Comparison of ENCODE assay signal across 11 cellular contexts in genomic region chr12:100329800-100330199, GRCh38. TPM values are rescaled to one million over a fixed set of nuclear protein-coding genes. Genes with fewer than 3 reads are reported as not detected.
DNase-seq lines count a peak whose midpoint lies in the region; ATAC-seq and TF ChIP-seq lines count a peak whose summit lies in the region.
"Had no signal": no experiment of that assay in that cellular context is flagged by ENCODE, and none has a peak within 500 bp of the region (broad histone marks: within the 10 kb centered on the region; RNA-seq: fewer than 3 reads in every experiment).

No MANE protein-coding gene starts in this region.

- H3K9me3 Mint-ChIP-seq in activated naive CD4-positive, alpha-beta T cell treated with anti-CD3 and anti-CD28 coated beads, Interleukin-2, amount 50 U/mL, for 72 hours, result no peaks in the 10 kb centered on the region
- no peaks in the 10 kb centered on the region for H3K9me3 Mint-ChIP-seq in stimulated activated naive CD8-positive, alpha-beta T cell treated with anti-CD3 and anti-CD28 coated beads, Interleukin-15, amount 100 ng/mL, for 72 hours
- H3K9me3 Mint-ChIP-seq: type B pancreatic cell had no signal

- H3K27me3 Mint-ChIP-seq in stimulated activated naive CD8-positive, alpha-beta T cell treated with anti-CD3 and anti-CD28 coated beads, Interleukin-15, amount 100 ng/mL, for 72 hours, result no peaks in the 10 kb centered on the region
- H3K27me3 Mint-ChIP-seq: type B pancreatic cell had no signal

- H3K36me3 ChIP-seq in gastrocnemius medialis (peaks cover 0 to 12% of the 10 kb centered on the region in 2 donors), brain microvascular endothelial cell (replicated peaks) (peaks cover 19% of the 10 kb centered on the region)

- H3K36me3 Mint-ChIP-seq in activated naive CD4-positive, alpha-beta T cell treated with anti-CD3 and anti-CD28 coated beads, Interleukin-2, amount 50 U/mL, for 72 hours, result peaks cover 12 to 15% of the 10 kb centered on the region in 2 donors

- H3K27me3 ChIP-seq in gastrocnemius medialis (no peaks in the 10 kb centered on the region), brain microvascular endothelial cell (replicated peaks) (no peaks in the 10 kb centered on the region)

- H3K9me3 ChIP-seq in gastrocnemius medialis, result no peaks in the 10 kb centered on the region

- H3K27ac Mint-ChIP-seq in activated naive CD4-positive, alpha-beta T cell treated with anti-CD3 and anti-CD28 coated beads, Interleukin-2, amount 50 U/mL, for 72 hours, result peak overlapping the region in 1 of 2 donors; percentile 4
- H3K27ac Mint-ChIP-seq in stimulated activated naive CD8-positive, alpha-beta T cell treated with anti-CD3 and anti-CD28 coated beads, Interleukin-15, amount 100 ng/mL, for 72 hours, result peak overlapping the region in 1 of 2 donors; percentile 88
- H3K27ac Mint-ChIP-seq: type B pancreatic cell had no signal

- peak; percentile 18 to 64 for ATAC-seq in activated naive CD4-positive, alpha-beta T cell treated with anti-CD3 and anti-CD28 coated beads, Interleukin-2, amount 50 U/mL, for 72 hours
- ATAC-seq in GM21786 (IDR thresholded peaks at IDR 0.05; ENCODE audit: unreplicated experiment) (peak; percentile 96), HG03196 (IDR thresholded peaks at IDR 0.05; ENCODE audit: unreplicated experiment) (peak; percentile 85), gastrocnemius medialis (no peak)
- peak; percentile 90 for ATAC-seq in stimulated activated naive CD8-positive, alpha-beta T cell treated with anti-CD3 and anti-CD28 coated beads, Interleukin-15, amount 100 ng/mL, for 72 hours

- in situ Hi-C loops in gastrocnemius medialis (cut with MboI; ENCODE audit: low sequenced_read_pairs in 4 of 4), result no loop called here
- in situ Hi-C loops in brain microvascular endothelial cell (cut with HindIII; ENCODE audit: low pct_ligation_motif_present, low sequenced_read_pairs), result no loop called here

- peaks cover 13% of the 10 kb centered on the region for H3K4me1 Mint-ChIP-seq in stimulated activated naive CD8-positive, alpha-beta T cell treated with anti-CD3 and anti-CD28 coated beads, Interleukin-15, amount 100 ng/mL, for 72 hours

- H3K4me3 ChIP-seq in gastrocnemius medialis (no peak overlapping the region), brain microvascular endothelial cell (ENCODE audit: low read depth, low read length) (no peak overlapping the region)

- TF ChIP-seq POLR2A in gastrocnemius medialis (IDR thresholded peaks at IDR 0.05), result no peak

- DNase-seq in activated naive CD4-positive, alpha-beta T cell treated with anti-CD3 and anti-CD28 coated beads, Interleukin-2, amount 50 U/mL, for 72 hours (ENCODE audit: low spot score in 2 of 2), result no peak
- DNase-seq in activated naive CD4-positive, alpha-beta T cell treated with anti-CD3 and anti-CD28 coated beads, Interleukin-2, amount 50 U/mL, for 16 hours, result no peak
- DNase-seq in stimulated activated naive CD8-positive, alpha-beta T cell treated with anti-CD3 and anti-CD28 coated beads, Interleukin-15, amount 100 ng/mL, for 72 hours, result peak; percentile 3 to 17
- DNase-seq in stimulated activated CD8-positive, alpha-beta memory T cell treated with anti-CD3 and anti-CD28 coated beads, Interleukin-4, amount 100 ng/mL, for 48 hours, result no peak
- DNase-seq in gastrocnemius medialis (no peak), brain microvascular endothelial cell (no peak)
- DNase-seq: NCI-H1436 had no signal

- TF ChIP-seq CTCF in gastrocnemius medialis (IDR thresholded peaks at IDR 0.05 in 4 of 5, conservative IDR thresholded peaks at IDR 0.05 in 1 of 5), result no peak
- TF ChIP-seq CTCF in brain microvascular endothelial cell (IDR thresholded peaks at IDR 0.05; ENCODE audit: low read depth, low read length, missing control alignments), result no peak

- H3K4me3 Mint-ChIP-seq in stimulated activated naive CD8-positive, alpha-beta T cell treated with anti-CD3 and anti-CD28 coated beads, Interleukin-15, amount 100 ng/mL, for 72 hours, result no peak overlapping the region
- H3K4me3 Mint-ChIP-seq: type B pancreatic cell had no signal

- H3K27ac ChIP-seq in gastrocnemius medialis (no peak overlapping the region), brain microvascular endothelial cell (no peak overlapping the region)

- peaks cover 0 to 5% of the 10 kb centered on the region in 2 donors for H3K4me1 ChIP-seq in gastrocnemius medialis

- intact Hi-C loops in gastrocnemius medialis (cut with DNase I; ENCODE audit: low total_unique reads), result no loop called here

RNA-seq across cellular contexts. Expression of gene SLC17A8, which starts 27.1 kb away (rescaled TPM):
- not detected for total RNA-seq in activated naive CD4-positive, alpha-beta T cell treated with anti-CD3 and anti-CD28 coated beads, Interleukin-2, amount 50 U/mL, for 72 hours
- under 1 TPM in 1 of 4 donors, not detected in 3; 0.31 TPM for total RNA-seq in gastrocnemius medialis
- total RNA-seq: lung microvascular endothelial cell had no signal

Comparison
In these comparisons a context has a peak if more than half of its experiments do, and no peak if none do; other contexts are left out.
1. ATAC-seq: peak in activated naive CD4-positive, alpha-beta T cell treated with anti-CD3 and anti-CD28 coated beads, Interleukin-2, amount 50 U/mL, for 72 hours (2 of 2), GM21786 (single experiment), HG03196 (single experiment) and stimulated activated naive CD8-positive, alpha-beta T cell treated with anti-CD3 and anti-CD28 coated beads, Interleukin-15, amount 100 ng/mL, for 72 hours (single experiment); none in gastrocnemius medialis (0 of 2).
2. DNase-seq: peak in stimulated activated naive CD8-positive, alpha-beta T cell treated with anti-CD3 and anti-CD28 coated beads, Interleukin-15, amount 100 ng/mL, for 72 hours (2 of 2); none in activated naive CD4-positive, alpha-beta T cell treated with anti-CD3 and anti-CD28 coated beads, Interleukin-2, amount 50 U/mL, for 72 hours (0 of 2), activated naive CD4-positive, alpha-beta T cell treated with anti-CD3 and anti-CD28 coated beads, Interleukin-2, amount 50 U/mL, for 16 hours (single experiment), stimulated activated CD8-positive, alpha-beta memory T cell treated with anti-CD3 and anti-CD28 coated beads, Interleukin-4, amount 100 ng/mL, for 48 hours (single experiment), gastrocnemius medialis (0 of 2) and brain microvascular endothelial cell (single experiment).